In the genomic region with DNA sequence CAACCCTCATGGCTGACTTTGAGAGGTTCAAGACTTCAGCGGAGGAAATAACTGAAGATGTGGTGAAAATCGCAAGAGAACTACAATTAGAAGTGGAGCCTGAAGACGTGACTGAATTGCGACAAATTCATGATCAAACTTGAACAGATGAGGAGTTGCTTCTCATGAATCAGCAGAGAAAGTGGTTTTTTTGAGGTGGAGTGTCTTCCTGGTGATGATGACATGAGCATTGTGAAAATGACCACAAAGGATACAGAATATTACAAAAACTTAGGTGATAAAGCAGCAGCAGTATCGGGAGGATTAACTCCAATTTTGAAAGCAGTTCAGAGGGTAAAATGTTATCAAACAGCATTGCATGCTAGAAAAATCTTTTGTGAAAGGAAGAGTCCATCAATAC, we compare ENCODE assay signal across 1 cellular context. TPM values are rescaled to one million over a fixed set of nuclear protein-coding genes. Genes with fewer than 3 reads are reported as not detected.
"Had no signal": no experiment of that assay in that cellular context is flagged by ENCODE, and none has a peak within 500 bp of the region (broad histone marks: within the 10 kb centered on the region; RNA-seq: fewer than 3 reads in every experiment).

No MANE protein-coding gene starts in this region.

RNA-seq across cellular contexts. Expression of a gene that starts 40.3 kb away (rescaled TPM):
- total RNA-seq: osteocyte had no signal
